20 cellular contexts compared by ENCODE assay signal in genomic region chr1:203677771-203678170, GRCh38. TPM values are rescaled to one million over a fixed set of nuclear protein-coding genes. Genes with fewer than 3 reads are reported as not detected.
DNase-seq lines count a peak whose midpoint lies in the region; ATAC-seq and TF ChIP-seq lines count a peak whose summit lies in the region.
"Had no signal": no experiment of that assay in that cellular context is flagged by ENCODE, and none has a peak within 500 bp of the region (broad histone marks: within the 10 kb centered on the region; RNA-seq: fewer than 3 reads in every experiment).

No MANE protein-coding gene starts in this region.

- H3K27me3 Mint-ChIP-seq in T-helper 2 cell treated with Interferon-gamma antibody and Interleukin-4, amounts not matched to agents 5 μg/mL and 100 μg/mL, for 36 hours (ENCODE audit: low read depth) = no peaks in the 10 kb centered on the region
- H3K27me3 Mint-ChIP-seq in T-cell = no peaks in the 10 kb centered on the region

- H3K27ac ChIP-seq in left ventricle myocardium inferior (replicated peaks) = peak overlapping the region; percentile 34
- H3K27ac ChIP-seq: brain microvascular endothelial cell, pancreas, VCaP had no signal

- peaks cover 55% of the 10 kb centered on the region for H3K4me1 Mint-ChIP-seq in T-helper 2 cell treated with Interferon-gamma antibody and Interleukin-4, amounts not matched to agents 5 μg/mL and 100 μg/mL, for 36 hours (ENCODE audit: low read depth)
- H3K4me1 Mint-ChIP-seq in T-cell = peaks cover 62 to 83% (median 73%) of the 10 kb centered on the region in 3 donors

- H3K27me3 ChIP-seq in left ventricle myocardium inferior (ENCODE audit: low read depth) = no peaks in the 10 kb centered on the region
- H3K27me3 ChIP-seq: brain microvascular endothelial cell, dorsolateral prefrontal cortex, heart left ventricle, pancreas had no signal

- POLR2A ChIA-PET in T-cell (lab: Charles Lee) = interaction anchor here in 1 of 2 donors (0.6 kb wide), 1 partner anchor 24 kb away, joined by 3 read pairs; no protein-coding TSS in a partner anchor

- no peaks in the 10 kb centered on the region for H3K9me3 ChIP-seq in left ventricle myocardium inferior (replicated peaks)
- H3K9me3 ChIP-seq: heart left ventricle, mucosa of descending colon, pancreas had no signal

- intact Hi-C loops in left ventricle myocardium inferior (cut with micrococcal nuclease) = no loop called here

- no peak for TF ChIP-seq CTCF in left ventricle myocardium inferior (IDR thresholded peaks at IDR 0.05; ENCODE audit: borderline replicate concordance)

- H3K4me3 Mint-ChIP-seq in T-helper 2 cell treated with Interferon-gamma antibody and Interleukin-4, amounts not matched to agents 5 μg/mL and 100 μg/mL, for 36 hours = no peak overlapping the region
- no peak overlapping the region for H3K4me3 Mint-ChIP-seq in T-cell

- no peak for ATAC-seq in T-cell (replicated peaks in 1 of 4)
- ATAC-seq in GM21381 (IDR thresholded peaks at IDR 0.05; ENCODE audit: unreplicated experiment) = no peak
- ATAC-seq: activated naive CD4-positive, alpha-beta T cell treated with anti-CD3 and anti-CD28 coated beads, Interleukin-2, amount 50 U/mL, for 72 hours; mucosa of descending colon; pancreas; PC-3 had no signal

- no peak for DNase-seq in T-helper 2 cell treated with Interferon-gamma antibody and Interleukin-4, amounts not matched to agents 5 μg/mL and 100 μg/mL, for 36 hours (ENCODE audit: low spot score)
- no peak for DNase-seq in T-helper 2 cell
- DNase-seq in T-cell = no peak
- peak; percentile 29 for DNase-seq in left ventricle myocardium inferior
- peak; percentile 61 for DNase-seq in retina
- DNase-seq in activated naive CD4-positive, alpha-beta T cell treated with Interleukin-2 at 50 U/mL for 16 hours = no peak
- DNase-seq in putamen (ENCODE audit: low spot score) = no peak
- DNase-seq: 8988T; brain microvascular endothelial cell; dorsolateral prefrontal cortex; mucosa of descending colon; NCI-H2107; NCI-H526 treated with DMSO at 0.1 percent for 48 hours; pancreas; PC-3; stimulated activated naive CD4-positive, alpha-beta T cell treated with Interleukin-2 at 50 U/mL for 16 hours had no signal

- peak overlapping the region; percentile 56 for H3K27ac Mint-ChIP-seq in T-helper 2 cell treated with Interferon-gamma antibody and Interleukin-4, amounts not matched to agents 5 μg/mL and 100 μg/mL, for 36 hours
- peak overlapping the region; percentile 98 to 100 for H3K27ac Mint-ChIP-seq in T-cell
- H3K27ac Mint-ChIP-seq: activated naive CD4-positive, alpha-beta T cell treated with anti-CD3 and anti-CD28 coated beads, Interleukin-2, amount 50 U/mL, for 72 hours had no signal

- no peaks in the 10 kb centered on the region for H3K9me3 Mint-ChIP-seq in T-helper 2 cell treated with Interferon-gamma antibody and Interleukin-4, amounts not matched to agents 5 μg/mL and 100 μg/mL, for 36 hours
- H3K9me3 Mint-ChIP-seq in T-cell = no peaks in the 10 kb centered on the region
- H3K9me3 Mint-ChIP-seq: activated naive CD4-positive, alpha-beta T cell treated with anti-CD3 and anti-CD28 coated beads, Interleukin-2, amount 50 U/mL, for 72 hours had no signal

- no peak overlapping the region for H3K4me3 ChIP-seq in left ventricle myocardium inferior
- H3K4me3 ChIP-seq: dorsolateral prefrontal cortex, heart left ventricle, mucosa of descending colon, pancreas had no signal

- peaks cover 7% of the 10 kb centered on the region for H3K36me3 ChIP-seq in left ventricle myocardium inferior
- H3K36me3 ChIP-seq: pancreas had no signal

- H3K4me1 ChIP-seq in left ventricle myocardium inferior = peaks cover 92% of the 10 kb centered on the region

- peaks cover 43% of the 10 kb centered on the region for H3K36me3 Mint-ChIP-seq in T-helper 2 cell treated with Interferon-gamma antibody and Interleukin-4, amounts not matched to agents 5 μg/mL and 100 μg/mL, for 36 hours (ENCODE audit: low read depth)
- H3K36me3 Mint-ChIP-seq in T-cell = peaks cover 23% of the 10 kb centered on the region

- CTCF ChIA-PET in T-cell (lab: Charles Lee) = interaction anchor here (0.6 to 0.7 kb wide), 4 partner anchors 37 to 72 kb away, joined by 3 to 12 read pairs (median 4); no protein-coding TSS in a partner anchor

RNA-seq across cellular contexts. Expression of gene ATP2B4, which starts 51.1 kb away (rescaled TPM):
- total RNA-seq in T-cell = 10 to 100 TPM; 45.5 to 93.1 (median 84.9) TPM
- 97.7 TPM for total RNA-seq in left ventricle myocardium inferior

Comparison
In these comparisons a context has a peak if more than half of its experiments do, and no peak if none do; other contexts are left out.
1. DNase-seq: peak in left ventricle myocardium inferior (single experiment) and retina (single experiment); none in T-helper 2 cell treated with Interferon-gamma antibody and Interleukin-4, amounts not matched to agents 5 μg/mL and 100 μg/mL, for 36 hours (single experiment), T-helper 2 cell (0 of 5), T-cell (0 of 34), activated naive CD4-positive, alpha-beta T cell treated with Interleukin-2 at 50 U/mL for 16 hours (single experiment) and putamen (single experiment).